Comparison of ENCODE assay signal across 11 cellular contexts in the genomic region with DNA sequence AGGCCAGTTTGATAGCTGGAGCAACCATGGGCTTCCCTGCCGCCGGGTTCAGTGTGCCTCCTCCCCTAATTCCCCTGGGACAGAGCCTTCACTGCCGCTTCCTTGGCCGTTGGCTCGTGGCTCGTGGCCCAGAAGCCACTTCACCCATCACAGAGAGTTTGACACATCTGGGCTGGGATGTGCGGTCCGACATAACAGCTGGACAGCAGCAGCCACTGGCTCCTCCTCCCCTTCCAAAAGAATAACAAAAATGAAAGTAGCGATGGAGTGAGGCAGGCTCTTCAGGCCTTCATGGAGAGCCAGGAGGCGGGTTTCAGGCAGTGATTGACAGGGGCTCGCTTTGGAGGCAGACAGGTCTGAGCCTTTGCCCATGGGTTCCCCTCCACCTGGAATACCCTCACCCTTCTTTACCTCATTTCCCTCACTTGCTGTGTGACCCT. TPM values are rescaled to one million over a fixed set of nuclear protein-coding genes. Genes with fewer than 3 reads are reported as not detected.
A peak's percentile ranks its signal among the peaks of the same experiment; 100 is the strongest.
DNase-seq lines count a peak whose midpoint lies in the region; ATAC-seq and TF ChIP-seq lines count a peak whose summit lies in the region.
"Had no signal": no experiment of that assay in that cellular context is flagged by ENCODE, and none has a peak within 500 bp of the region (broad histone marks: within the 10 kb centered on the region; RNA-seq: fewer than 3 reads in every experiment).

No MANE protein-coding gene starts in this region.

- H3K9me3 ChIP-seq in lower lobe of right lung: no peaks in the 10 kb centered on the region
- no peaks in the 10 kb centered on the region for H3K9me3 ChIP-seq in suprapubic skin

- peak; percentile 76 for DNase-seq in HCEC 1CT
- no peak for DNase-seq in coronary artery (ENCODE audit: low spot score)
- no peak for DNase-seq in lower lobe of right lung
- no peak for DNase-seq in suprapubic skin (ENCODE audit: low spot score in 2 of 2)
- DNase-seq in stimulated activated naive CD4-positive, alpha-beta T cell treated with Interleukin-2 at 50 U/mL for 16 hours (lab: John Stamatoyannopoulos, UW): no peak
- DNase-seq: naive B cell; NCI-H345; stimulated activated CD4-positive, alpha-beta T cell treated with anti-CD3 and anti-CD28 coated beads, Interleukin-15, amount 100 ng/mL, for 24 hours had no signal

- WGBS in suprapubic skin: 67% methylated on average over 9 of the region's 11 CpGs

- peak overlapping the region in 1 of 2 donors; percentile 59 for H3K27ac ChIP-seq in coronary artery
- H3K27ac ChIP-seq in lower lobe of right lung: peak overlapping the region; percentile 18
- H3K27ac ChIP-seq in suprapubic skin: peak overlapping the region; percentile 44

- no peak for TF ChIP-seq CTCF in coronary artery (IDR thresholded peaks at IDR 0.05)
- TF ChIP-seq CTCF in lower lobe of right lung (IDR thresholded peaks at IDR 0.05): no peak
- TF ChIP-seq CTCF in suprapubic skin (IDR thresholded peaks at IDR 0.05): no peak

- TF ChIP-seq EP300 in suprapubic skin (IDR thresholded peaks at IDR 0.05): no peak

- H3K27me3 ChIP-seq in lower lobe of right lung (ENCODE audit: low read depth): no peaks in the 10 kb centered on the region
- H3K27me3 ChIP-seq in suprapubic skin: no peaks in the 10 kb centered on the region

- H3K36me3 ChIP-seq in lower lobe of right lung (no peaks in the 10 kb centered on the region), suprapubic skin (no peaks in the 10 kb centered on the region)

- intact Hi-C loops in lower lobe of right lung (cut with DNase I): no loop called here

- H3K4me1 ChIP-seq in lower lobe of right lung: peaks cover 37% of the 10 kb centered on the region
- peaks cover 21% of the 10 kb centered on the region for H3K4me1 ChIP-seq in suprapubic skin

- H3K4me3 ChIP-seq in coronary artery (peak overlapping the region; percentile 50), lower lobe of right lung (no peak overlapping the region), suprapubic skin (peak overlapping the region; percentile 5)

- TF ChIP-seq POLR2A in suprapubic skin (IDR thresholded peaks at IDR 0.05): no peak

- ATAC-seq in lower lobe of right lung (peak; percentile 39 to 53), GM21360 (IDR thresholded peaks at IDR 0.05; ENCODE audit: unreplicated experiment) (no peak), GM21529 (IDR thresholded peaks at IDR 0.05; ENCODE audit: unreplicated experiment) (no peak), HG02870 (IDR thresholded peaks at IDR 0.05; ENCODE audit: unreplicated experiment) (no peak)

RNA-seq across cellular contexts. Expression of gene CREB3L1, which starts 8.2 kb away (rescaled TPM):
- total RNA-seq in lower lobe of right lung: 40.5 TPM
- 1 to 10 TPM in 2 of 4 donors, under 1 TPM in 2; 0.79 to 2.3 (median 1.5) TPM for total RNA-seq in suprapubic skin

Comparison
In these comparisons a context has a peak if more than half of its experiments do, and no peak if none do; other contexts are left out.
1. ATAC-seq: peak in lower lobe of right lung (2 of 2); none in GM21360 (single experiment), GM21529 (single experiment) and HG02870 (single experiment).
2. RNA of gene CREB3L1, which starts 8.2 kb away (total RNA-seq): 40.5 TPM in lower lobe of right lung (single experiment); 0.79 to 2.3 TPM in suprapubic skin; every median in the first group is over 10 times any median in the second.